Comparison of ENCODE assay signal across 11 cellular contexts in genomic region chr1:21926814-21927530, GRCh38. TPM values are rescaled to one million over a fixed set of nuclear protein-coding genes. Genes with fewer than 3 reads are reported as not detected.
DNase-seq lines count a peak whose midpoint lies in the region; ATAC-seq and TF ChIP-seq lines count a peak whose summit lies in the region.
"Had no signal": no experiment of that assay in that cellular context is flagged by ENCODE, and none has a peak within 500 bp of the region (broad histone marks: within the 10 kb centered on the region; RNA-seq: fewer than 3 reads in every experiment).

No MANE protein-coding gene starts in this region.

- BruUV-seq in PC-3 (replicated peaks; lab: Mats Ljungman, UMichigan): no TSS peak

- H3K4me2 ChIP-seq in PC-3 (ENCODE audit: low read length): no peak overlapping the region
- H3K4me2 ChIP-seq: PC-9 had no signal

- H3K4me3 Mint-ChIP-seq in stimulated activated naive CD8-positive, alpha-beta T cell treated with anti-CD3 and anti-CD28 coated beads, Interleukin-15, amount 100 ng/mL, for 72 hours: no peak overlapping the region
- no peak overlapping the region for H3K4me3 Mint-ChIP-seq in naive thymus-derived CD8-positive, alpha-beta T cell
- H3K4me3 Mint-ChIP-seq: CD4-positive, alpha-beta T cell had no signal

- H3K27me3 ChIP-seq in colonic mucosa (no peaks in the 10 kb centered on the region), lung (ENCODE audit: control insufficient read depth, insufficient read depth) (no peaks in the 10 kb centered on the region), spleen (replicated peaks in 1 of 7) (no peaks in the 10 kb centered on the region), PC-3 (ENCODE audit: low read length) (no peaks in the 10 kb centered on the region)

- no peaks in the 10 kb centered on the region for H3K4me1 Mint-ChIP-seq in stimulated activated naive CD8-positive, alpha-beta T cell treated with anti-CD3 and anti-CD28 coated beads, Interleukin-15, amount 100 ng/mL, for 72 hours
- no peaks in the 10 kb centered on the region for H3K4me1 Mint-ChIP-seq in naive thymus-derived CD8-positive, alpha-beta T cell

- no peak overlapping the region for H2AFZ ChIP-seq in PC-3 (ENCODE audit: low read length)
- H2AFZ ChIP-seq: PC-9 had no signal

- peaks cover 52% of the 10 kb centered on the region for H3K79me2 ChIP-seq in PC-3 (ENCODE audit: low read length)

- peak overlapping the region; percentile 57 to 88 for H3K9ac ChIP-seq in colonic mucosa (ENCODE audit: low read depth in 2 of 2, low read length in 2 of 2)
- no peak overlapping the region for H3K9ac ChIP-seq in PC-3 (ENCODE audit: low read length)

- peak overlapping the region in 1 of 2 donors; percentile 15 for H3K27ac Mint-ChIP-seq in stimulated activated naive CD8-positive, alpha-beta T cell treated with anti-CD3 and anti-CD28 coated beads, Interleukin-15, amount 100 ng/mL, for 72 hours
- no peak overlapping the region for H3K27ac Mint-ChIP-seq in naive thymus-derived CD8-positive, alpha-beta T cell
- H3K27ac Mint-ChIP-seq: CD4-positive, alpha-beta T cell had no signal

- DNase-seq in EL: peak; percentile 83
- DNase-seq in colonic mucosa: no peak
- no peak for DNase-seq in lung (ENCODE audit: low spot score)
- no peak for DNase-seq in spleen
- no peak for DNase-seq in stimulated activated naive CD8-positive, alpha-beta T cell treated with anti-CD3 and anti-CD28 coated beads, Interleukin-15, amount 100 ng/mL, for 72 hours
- DNase-seq in ACHN: no peak
- no peak for DNase-seq in PC-3
- DNase-seq in naive thymus-derived CD8-positive, alpha-beta T cell: no peak
- DNase-seq: CD4-positive, alpha-beta T cell; NCI-H1436; PC-9 had no signal

- H3K4me1 ChIP-seq in colonic mucosa (peaks cover 36% of the 10 kb centered on the region), lung (ENCODE audit: control insufficient read depth in 2 of 2, insufficient read depth in 2 of 2, low read length in 2 of 2) (peaks cover 46 to 54% of the 10 kb centered on the region in 2 donors), spleen (peaks cover 10 to 90% (median 57%) of the 10 kb centered on the region in 6 donors), PC-3 (ENCODE audit: insufficient read depth, low read length) (peaks cover 13% of the 10 kb centered on the region)

- no peak for TF ChIP-seq CTCF in colonic mucosa (IDR thresholded peaks at IDR 0.05)
- TF ChIP-seq CTCF in lung (IDR thresholded peaks at IDR 0.05; ENCODE audit: control extremely low read depth, extremely low read depth): no peak
- no peak for TF ChIP-seq CTCF in spleen (IDR thresholded peaks at IDR 0.05 in 8 of 11, conservative IDR thresholded peaks at IDR 0.05 in 3 of 11)
- TF ChIP-seq CTCF in PC-3 (conservative IDR thresholded peaks at IDR 0.05; ENCODE audit: low read depth, low read length): no peak

- in situ Hi-C loops in ACHN (cut with HindIII; ENCODE audit: low pct_ligation_motif_present, low pct_unique_long_range_greater_than_20kb, low sequenced_read_pairs): no loop called here

- intact Hi-C loops in colonic mucosa (cut with DNase I): no loop called here
- intact Hi-C loops in spleen (cut with DNase I; ENCODE audit: low total_unique reads): no loop called here
- intact Hi-C loops in PC-3 (cut with micrococcal nuclease): no loop called here

- ATAC-seq in lung (ENCODE audit: insufficient read depth, low FRiP score) (no peak), PC-3 (no peak)
- no peak for ATAC-seq in stimulated activated naive CD8-positive, alpha-beta T cell treated with anti-CD3 and anti-CD28 coated beads, Interleukin-15, amount 100 ng/mL, for 72 hours
- ATAC-seq in naive thymus-derived CD8-positive, alpha-beta T cell: no peak

- H3K27ac ChIP-seq in colonic mucosa (peak overlapping the region; percentile 88), lung (ENCODE audit: low read depth in 1 of 2, low read length in 1 of 2) (peak overlapping the region; percentile 60 to 91), spleen (peak overlapping the region in 7 of 8 donors; percentile 27 to 81 (median 59)), PC-3 (ENCODE audit: low read length) (no peak overlapping the region)
- H3K27ac ChIP-seq: PC-9 had no signal

- H3K9me2 ChIP-seq in PC-3 (replicated peaks; ENCODE audit: low read length): no peaks in the 10 kb centered on the region

- CTCF ChIA-PET in PC-3 (lab: Charles Lee): no interaction called here

- no peaks in the 10 kb centered on the region for H3K27me3 Mint-ChIP-seq in stimulated activated naive CD8-positive, alpha-beta T cell treated with anti-CD3 and anti-CD28 coated beads, Interleukin-15, amount 100 ng/mL, for 72 hours
- no peaks in the 10 kb centered on the region for H3K27me3 Mint-ChIP-seq in naive thymus-derived CD8-positive, alpha-beta T cell
- H3K27me3 Mint-ChIP-seq: CD4-positive, alpha-beta T cell had no signal

- 62 to 68% methylated on average over 9 to 11 of the region's 11 CpGs for WGBS in lung, 2 donors
- 65 to 87% (median 78%) methylated on average over 11 of the region's 11 CpGs for WGBS in spleen, 5 donors

- no peaks in the 10 kb centered on the region for H3F3A ChIP-seq in PC-3 (ENCODE audit: low read length, unreplicated experiment)

- H3K9me3 Mint-ChIP-seq in stimulated activated naive CD8-positive, alpha-beta T cell treated with anti-CD3 and anti-CD28 coated beads, Interleukin-15, amount 100 ng/mL, for 72 hours: no peaks in the 10 kb centered on the region
- H3K9me3 Mint-ChIP-seq in naive thymus-derived CD8-positive, alpha-beta T cell: no peaks in the 10 kb centered on the region
- H3K9me3 Mint-ChIP-seq: CD4-positive, alpha-beta T cell had no signal

- POLR2A ChIA-PET in PC-3 (lab: Charles Lee; ENCODE audit: unreplicated experiment): no interaction called here
- POLR2A ChIA-PET in naive thymus-derived CD8-positive, alpha-beta T cell (lab: Charles Lee): no interaction called here

- no peak for TF ChIP-seq POLR2A in spleen (IDR thresholded peaks at IDR 0.05)

- no peaks in the 10 kb centered on the region for H3K9me3 ChIP-seq in colonic mucosa
- no peaks in the 10 kb centered on the region for H3K9me3 ChIP-seq in lung (ENCODE audit: control insufficient read depth in 2 of 2, insufficient read depth in 1 of 2, low read length in 1 of 2)
- H3K9me3 ChIP-seq in spleen: no peaks in the 10 kb centered on the region
- no peaks in the 10 kb centered on the region for H3K9me3 ChIP-seq in PC-3 (ENCODE audit: low read length)

- H3K36me3 Mint-ChIP-seq in naive thymus-derived CD8-positive, alpha-beta T cell: no peaks in the 10 kb centered on the region

- no peak overlapping the region for H3K4me3 ChIP-seq in colonic mucosa
- H3K4me3 ChIP-seq in lung: no peak overlapping the region
- no peak overlapping the region for H3K4me3 ChIP-seq in spleen
- no peak overlapping the region for H3K4me3 ChIP-seq in PC-3 (ENCODE audit: low read length)
- H3K4me3 ChIP-seq: PC-9 had no signal

- H4K20me1 ChIP-seq in PC-3 (ENCODE audit: low read length): no peaks in the 10 kb centered on the region

- H3K36me3 ChIP-seq in colonic mucosa (no peaks in the 10 kb centered on the region), lung (ENCODE audit: control insufficient read depth in 2 of 2, insufficient read depth in 2 of 2, low read length in 2 of 2) (no peaks in the 10 kb centered on the region), spleen (no peaks in the 10 kb centered on the region), PC-3 (ENCODE audit: low read depth, low read length) (no peaks in the 10 kb centered on the region)

RNA-seq across cellular contexts. Expression of gene HSPG2, which starts 10.1 kb away (rescaled TPM):
- total RNA-seq in colonic mucosa: 100 to 1,000 TPM; 148 to 152 TPM
- 100 to 1,000 TPM; 180 to 335 TPM for total RNA-seq in lung
- polyA plus RNA-seq in lung: 100 to 1,000 TPM in 1 of 2 donors, 10 to 100 TPM in 1; 58.0 to 100 TPM
- total RNA-seq in spleen: 100 to 1,000 TPM in 6 of 7 donors, 10 to 100 TPM in 1; 69.7 to 395 (median 178) TPM
- polyA plus RNA-seq in spleen: 10 to 100 TPM; 14.4 to 63.5 (median 15.0) TPM
- total RNA-seq in PC-3 (2014; rRNA removed): 35.1 and 56.0 TPM in 2 replicates
- total RNA-seq in naive thymus-derived CD8-positive, alpha-beta T cell: 1 to 10 TPM; 6.4 to 7.2 TPM
- under 1 TPM in 2 of 3 donors, not detected in 1; 0.46 to 0.76 TPM for polyA plus RNA-seq in naive thymus-derived CD8-positive, alpha-beta T cell

RNA-seq across cellular contexts. Expression of gene CELA3B, which starts 49.9 kb away (rescaled TPM):
- total RNA-seq in colonic mucosa (10 to 100 TPM in 1 of 2 donors, under 1 TPM in 1; 0.42 to 16.7 TPM), lung (1 to 10 TPM in 1 of 2 donors, not detected in 1; 6.7 TPM), spleen (1 to 10 TPM in 2 of 7 donors, under 1 TPM in 1, not detected in 4; 0.60 to 1.8 (median 1.3) TPM), PC-3 (2014; rRNA removed) (not detected in 2 replicates)
- polyA plus RNA-seq in lung (under 1 TPM; 0.18 to 0.37 TPM), spleen (under 1 TPM; 0.08 to 0.38 (median 0.24) TPM)
- total RNA-seq in naive thymus-derived CD8-positive, alpha-beta T cell: not detected
- polyA plus RNA-seq in naive thymus-derived CD8-positive, alpha-beta T cell: not detected
- total RNA-seq: CD4-positive, alpha-beta T cell; PC-9 had no signal
